ENCODE assay signal across 18 cellular contexts in genomic region chr2:170651603-170652002, GRCh38.
DNase-seq lines count a peak whose midpoint lies in the region; ATAC-seq lines count a peak whose summit lies in the region.
"Had no signal": no experiment of that assay in that cellular context is flagged by ENCODE, and none has a peak within 500 bp of the region (broad histone marks: within the 10 kb centered on the region; RNA-seq: fewer than 3 reads in every experiment).

No MANE protein-coding gene starts in this region.

- CTCF ChIA-PET in activated CD4-positive, alpha-beta T cell treated with anti-CD3 and anti-CD28 coated beads, Interleukin-2, amount 10 ng/mL, durations not matched to agents 7 days and 5 days (lab: Charles Lee), result no interaction called here

- no peaks in the 10 kb centered on the region for H3K36me3 Mint-ChIP-seq in activated CD4-positive, alpha-beta T cell treated with anti-CD3 and anti-CD28 coated beads, Interleukin-2, amount 10 ng/mL, durations not matched to agents 7 days and 5 days (ENCODE audit: low read depth)
- H3K36me3 Mint-ChIP-seq in stimulated activated naive CD8-positive, alpha-beta T cell treated with anti-CD3 and anti-CD28 coated beads, Interleukin-15, Interleukin-2, amounts not matched to agents 100 ng/mL and 50 ng/mL, for 24 hours (ENCODE audit: low read depth), result no peaks in the 10 kb centered on the region
- H3K36me3 Mint-ChIP-seq: stimulated activated effector memory CD8-positive, alpha-beta T cell treated with anti-CD3 and anti-CD28 coated beads, Interleukin-12 subunit alpha, Interleukin-12 subunit beta, amount 100 ng/mL, for 72 hours had no signal

- peaks cover 17% of the 10 kb centered on the region for H3K27me3 Mint-ChIP-seq in activated CD4-positive, alpha-beta T cell treated with anti-CD3 and anti-CD28 coated beads, Interleukin-2, amount 10 ng/mL, durations not matched to agents 7 days and 5 days
- peaks cover 4% of the 10 kb centered on the region for H3K27me3 Mint-ChIP-seq in stimulated activated naive CD8-positive, alpha-beta T cell treated with anti-CD3 and anti-CD28 coated beads, Interleukin-15, Interleukin-2, amounts not matched to agents 100 ng/mL and 50 ng/mL, for 24 hours

- no peak for ATAC-seq in HG02588 (IDR thresholded peaks at IDR 0.05; ENCODE audit: unreplicated experiment)
- ATAC-seq: stimulated activated effector memory CD8-positive, alpha-beta T cell treated with anti-CD3 and anti-CD28 coated beads, Interleukin-12 subunit alpha, Interleukin-12 subunit beta, amount 100 ng/mL, for 72 hours had no signal

- H3K4me3 Mint-ChIP-seq in activated CD4-positive, alpha-beta T cell treated with anti-CD3 and anti-CD28 coated beads, Interleukin-2, amount 10 ng/mL, durations not matched to agents 7 days and 5 days, result peak overlapping the region; percentile 35
- peak overlapping the region; percentile 20 for H3K4me3 Mint-ChIP-seq in stimulated activated naive CD8-positive, alpha-beta T cell treated with anti-CD3 and anti-CD28 coated beads, Interleukin-15, Interleukin-2, amounts not matched to agents 100 ng/mL and 50 ng/mL, for 24 hours
- H3K4me3 Mint-ChIP-seq: stimulated activated effector memory CD8-positive, alpha-beta T cell treated with anti-CD3 and anti-CD28 coated beads, Interleukin-12 subunit alpha, Interleukin-12 subunit beta, amount 100 ng/mL, for 72 hours had no signal

- peaks cover 32% of the 10 kb centered on the region for H3K4me1 Mint-ChIP-seq in activated CD4-positive, alpha-beta T cell treated with anti-CD3 and anti-CD28 coated beads, Interleukin-2, amount 10 ng/mL, durations not matched to agents 7 days and 5 days
- H3K4me1 Mint-ChIP-seq in stimulated activated naive CD8-positive, alpha-beta T cell treated with anti-CD3 and anti-CD28 coated beads, Interleukin-15, Interleukin-2, amounts not matched to agents 100 ng/mL and 50 ng/mL, for 24 hours (ENCODE audit: low read depth), result peaks cover 15% of the 10 kb centered on the region
- H3K4me1 Mint-ChIP-seq: stimulated activated effector memory CD8-positive, alpha-beta T cell treated with anti-CD3 and anti-CD28 coated beads, Interleukin-12 subunit alpha, Interleukin-12 subunit beta, amount 100 ng/mL, for 72 hours had no signal

- no peaks in the 10 kb centered on the region for H3K9me3 Mint-ChIP-seq in activated CD4-positive, alpha-beta T cell treated with anti-CD3 and anti-CD28 coated beads, Interleukin-2, amount 10 ng/mL, durations not matched to agents 7 days and 5 days
- H3K9me3 Mint-ChIP-seq in stimulated activated naive CD8-positive, alpha-beta T cell treated with anti-CD3 and anti-CD28 coated beads, Interleukin-15, Interleukin-2, amounts not matched to agents 100 ng/mL and 50 ng/mL, for 24 hours, result no peaks in the 10 kb centered on the region
- H3K9me3 Mint-ChIP-seq: stimulated activated effector memory CD8-positive, alpha-beta T cell treated with anti-CD3 and anti-CD28 coated beads, Interleukin-12 subunit alpha, Interleukin-12 subunit beta, amount 100 ng/mL, for 72 hours had no signal

- peak overlapping the region; percentile 39 for H3K27ac Mint-ChIP-seq in activated CD4-positive, alpha-beta T cell treated with anti-CD3 and anti-CD28 coated beads, Interleukin-2, amount 10 ng/mL, durations not matched to agents 7 days and 5 days
- H3K27ac Mint-ChIP-seq in stimulated activated naive CD8-positive, alpha-beta T cell treated with anti-CD3 and anti-CD28 coated beads, Interleukin-15, Interleukin-2, amounts not matched to agents 100 ng/mL and 50 ng/mL, for 24 hours, result no peak overlapping the region
- H3K27ac Mint-ChIP-seq: stimulated activated effector memory CD8-positive, alpha-beta T cell treated with anti-CD3 and anti-CD28 coated beads, Interleukin-12 subunit alpha, Interleukin-12 subunit beta, amount 100 ng/mL, for 72 hours had no signal

- DNase-seq in stimulated activated CD4-positive, alpha-beta T cell treated with anti-CD3 and anti-CD28 coated beads, Interleukin-15, amount 100 ng/mL, for 24 hours, result peak; percentile 18
- DNase-seq in stimulated activated CD4-positive, alpha-beta T cell treated with anti-CD3 and anti-CD28 coated beads, Interleukin-1b, Interleukin-23, amount 100 ng/mL, for 48 hours, result no peak
- peak; percentile 64 for DNase-seq in activated CD4-positive, alpha-beta T cell treated with anti-CD3 and anti-CD28 coated beads, Interleukin-2, amount 10 ng/mL, durations not matched to agents 7 days and 5 days
- DNase-seq in effector CD4-positive, alpha-beta T cell, result peak; percentile 28
- no peak for DNase-seq in NCI-H510A (lab: John Stamatoyannopoulos, UW)
- DNase-seq in cerebellar nuclear complex (lab: John Stamatoyannopoulos, UW), result no peak
- DNase-seq: amygdala, dermis blood vessel endothelial cell, DMS153, Karpas-422, mammary epithelial cell, NCI-H1930, Right ventricle myocardium superior, small intestine, WERI-Rb-1 had no signal

- POLR2A ChIA-PET in activated CD4-positive, alpha-beta T cell treated with anti-CD3 and anti-CD28 coated beads, Interleukin-2, amount 10 ng/mL, durations not matched to agents 7 days and 5 days (lab: Charles Lee), result no interaction called here

Comparison
In these comparisons a context has a peak if more than half of its experiments do, and no peak if none do; other contexts are left out.
1. DNase-seq: peak in stimulated activated CD4-positive, alpha-beta T cell treated with anti-CD3 and anti-CD28 coated beads, Interleukin-15, amount 100 ng/mL, for 24 hours (single experiment), activated CD4-positive, alpha-beta T cell treated with anti-CD3 and anti-CD28 coated beads, Interleukin-2, amount 10 ng/mL, durations not matched to agents 7 days and 5 days (single experiment) and effector CD4-positive, alpha-beta T cell (single experiment); none in stimulated activated CD4-positive, alpha-beta T cell treated with anti-CD3 and anti-CD28 coated beads, Interleukin-1b, Interleukin-23, amount 100 ng/mL, for 48 hours (single experiment), NCI-H510A (single experiment) and cerebellar nuclear complex (0 of 2).